In genomic region chr6:13742961-13743735, GRCh38 we compare ENCODE assay signal across 19 cellular contexts. TPM values are rescaled to one million over a fixed set of nuclear protein-coding genes. Genes with fewer than 3 reads are reported as not detected.
DNase-seq lines count a peak whose midpoint lies in the region; ATAC-seq and TF ChIP-seq lines count a peak whose summit lies in the region.
"Had no signal": no experiment of that assay in that cellular context is flagged by ENCODE, and none has a peak within 500 bp of the region (broad histone marks: within the 10 kb centered on the region; RNA-seq: fewer than 3 reads in every experiment).

No MANE protein-coding gene starts in this region.

- H3K36me3 Mint-ChIP-seq in activated CD4-positive, alpha-beta T cell treated with anti-CD3 and anti-CD28 coated beads for 36 hours (ENCODE audit: low read depth) = peaks cover 1% of the 10 kb centered on the region
- H3K36me3 Mint-ChIP-seq in T-cell = no peaks in the 10 kb centered on the region

- no peak for DNase-seq in activated CD4-positive, alpha-beta T cell treated with anti-CD3 and anti-CD28 coated beads for 36 hours
- no peak for DNase-seq in activated CD4-positive, alpha-beta T cell treated with anti-CD3 and anti-CD28 coated beads, Interleukin-2, amount 50 U/mL, for 48 hours
- DNase-seq in T-cell (no peak), esophagus muscularis mucosa (ENCODE audit: extremely low spot score) (no peak), sigmoid colon (no peak), NCI-H2171 (lab: John Stamatoyannopoulos, UW) (no peak), COR-L47 (lab: John Stamatoyannopoulos, UW) (no peak), amygdala (lab: John Stamatoyannopoulos, UW) (no peak)
- DNase-seq: 8988T; activated effector memory CD4-positive, alpha-beta T cell treated with Interleukin-2 at 50 U/mL for 16 hours; colonic mucosa; DMS53; NCI-H2029 treated with DMSO at 0.1 percent for 48 hours; NCI-H446 treated with DMSO at 0.1 percent for 48 hours; right lobe of liver; RPMI8226 had no signal

- no peak for TF ChIP-seq EP300 in esophagus muscularis mucosa (IDR thresholded peaks at IDR 0.05)
- no peak for TF ChIP-seq EP300 in sigmoid colon (IDR thresholded peaks at IDR 0.05)

- H3K9me3 Mint-ChIP-seq in activated CD4-positive, alpha-beta T cell treated with anti-CD3 and anti-CD28 coated beads for 36 hours (ENCODE audit: low read depth) = no peaks in the 10 kb centered on the region
- peaks cover 0 to 7% (median 0%) of the 10 kb centered on the region in 3 donors for H3K9me3 Mint-ChIP-seq in T-cell

- no peak for ATAC-seq in activated CD4-positive, alpha-beta T cell treated with anti-CD3 and anti-CD28 coated beads for 36 hours
- no peak for ATAC-seq in T-cell (replicated peaks in 1 of 4)
- ATAC-seq: right lobe of liver had no signal

- H3K4me3 ChIP-seq in esophagus muscularis mucosa (peak overlapping the region; percentile 12 to 44 (median 36)), sigmoid colon (peak overlapping the region in 3 of 4 donors; percentile 23 to 37 (median 30))
- H3K4me3 ChIP-seq: colonic mucosa, right lobe of liver had no signal

- H3K27me3 ChIP-seq in esophagus muscularis mucosa (no peaks in the 10 kb centered on the region), sigmoid colon (no peaks in the 10 kb centered on the region)
- H3K27me3 ChIP-seq: colonic mucosa, right lobe of liver had no signal

- peaks cover 3% of the 10 kb centered on the region for H3K27me3 Mint-ChIP-seq in activated CD4-positive, alpha-beta T cell treated with anti-CD3 and anti-CD28 coated beads for 36 hours
- no peaks in the 10 kb centered on the region for H3K27me3 Mint-ChIP-seq in T-cell

- CTCF ChIA-PET in activated CD4-positive, alpha-beta T cell treated with anti-CD3 and anti-CD28 coated beads for 36 hours (lab: Charles Lee) = no interaction called here
- CTCF ChIA-PET in T-cell (lab: Charles Lee) = interaction anchor here in 1 of 2 donors (0.6 kb wide), 1 partner anchor 9 kb away, joined by 4 read pairs; no protein-coding TSS in a partner anchor

- intact Hi-C loops in activated CD4-positive, alpha-beta T cell treated with anti-CD3 and anti-CD28 coated beads for 36 hours (cut with DNase I, micrococcal nuclease) = no loop called here
- intact Hi-C loops in esophagus muscularis mucosa (cut with DNase I) (no loop called here), sigmoid colon (cut with DNase I) (no loop called here)

- peaks cover 8% of the 10 kb centered on the region for H3K4me1 Mint-ChIP-seq in activated CD4-positive, alpha-beta T cell treated with anti-CD3 and anti-CD28 coated beads for 36 hours
- H3K4me1 Mint-ChIP-seq in T-cell = peaks cover 0 to 12% (median 7%) of the 10 kb centered on the region in 3 donors

- POLR2A ChIA-PET in activated CD4-positive, alpha-beta T cell treated with anti-CD3 and anti-CD28 coated beads for 36 hours (lab: Charles Lee) = interaction anchor here (0.9 kb wide), 1 partner anchor 47 kb away, joined by 3 read pairs; no protein-coding TSS in a partner anchor
- POLR2A ChIA-PET in T-cell (lab: Charles Lee) = no interaction called here

- H3K27ac ChIP-seq in esophagus muscularis mucosa (replicated peaks in 1 of 4) (peak overlapping the region in 2 of 4 donors; percentile 14 to 22), sigmoid colon (peak overlapping the region in 2 of 4 donors; percentile 19 to 48)
- H3K27ac ChIP-seq: C4-2B, colonic mucosa, neutrophil, right lobe of liver, VCaP had no signal

- H3K9me3 ChIP-seq in esophagus muscularis mucosa (no peaks in the 10 kb centered on the region), sigmoid colon (no peaks in the 10 kb centered on the region)
- H3K9me3 ChIP-seq: colonic mucosa, neutrophil, right lobe of liver had no signal

- 75% methylated on average over 41 of the region's 56 CpGs for WGBS in esophagus muscularis mucosa
- 74 to 82% methylated on average over 56 of the region's 56 CpGs for WGBS in sigmoid colon, 2 donors

- TF ChIP-seq POLR2A in esophagus muscularis mucosa (IDR thresholded peaks at IDR 0.05; ENCODE audit: low read depth) (no peak), sigmoid colon (IDR thresholded peaks at IDR 0.05) (no peak)

- H3K36me3 ChIP-seq in esophagus muscularis mucosa (no peaks in the 10 kb centered on the region), sigmoid colon (no peaks in the 10 kb centered on the region)
- H3K36me3 ChIP-seq: colonic mucosa, neutrophil, right lobe of liver had no signal

- TF ChIP-seq CTCF in esophagus muscularis mucosa (IDR thresholded peaks at IDR 0.05) (no peak), sigmoid colon (IDR thresholded peaks at IDR 0.05) (no peak)

- H3K27ac Mint-ChIP-seq in activated CD4-positive, alpha-beta T cell treated with anti-CD3 and anti-CD28 coated beads for 36 hours = no peak overlapping the region
- no peak overlapping the region for H3K27ac Mint-ChIP-seq in T-cell

- peak overlapping the region; percentile 39 for H3K4me3 Mint-ChIP-seq in activated CD4-positive, alpha-beta T cell treated with anti-CD3 and anti-CD28 coated beads for 36 hours
- H3K4me3 Mint-ChIP-seq in T-cell = peak overlapping the region in 2 of 3 donors; percentile 41 to 43

- H3K4me1 ChIP-seq in esophagus muscularis mucosa (no peaks in the 10 kb centered on the region), sigmoid colon (no peaks in the 10 kb centered on the region)
- H3K4me1 ChIP-seq: colonic mucosa, right lobe of liver had no signal

RNA-seq across cellular contexts. Expression of gene RANBP9, which starts 31.5 kb away (rescaled TPM):
- total RNA-seq in activated CD4-positive, alpha-beta T cell treated with anti-CD3 and anti-CD28 coated beads for 36 hours = 10 to 100 TPM; 50.8 to 65.0 TPM
- total RNA-seq in T-cell = 10 to 100 TPM; 44.9 to 59.4 (median 46.8) TPM
- total RNA-seq in esophagus muscularis mucosa = 10 to 100 TPM; 29.3 to 57.1 (median 42.4) TPM
- total RNA-seq in sigmoid colon = 10 to 100 TPM; 49.6 to 84.3 (median 55.3) TPM
- 10 to 100 TPM; 19.4 to 26.6 (median 22.2) TPM for polyA plus RNA-seq in sigmoid colon
